Comparison of ENCODE assay signal across 2 cellular contexts in genomic region chr3:79767194-79767952, GRCh38.
TF ChIP-seq lines count a peak whose summit lies in the region.

No MANE protein-coding gene starts in this region.

TF ChIP-seq in A549, 52 proteins besides CTCF, POLR2A, EP300 and RAD21:
- TF ChIP-seq USF2 (IDR thresholded peaks at IDR 0.05) (no peak), HOXB13 (CRISPR knock-in tag; IDR thresholded peaks at IDR 0.05; ENCODE audit: low read depth) (no peak), ZFP36 (IDR thresholded peaks at IDR 0.05; ENCODE audit: borderline replicate concordance, partially characterized antibody) (no peak), MAX (IDR thresholded peaks at IDR 0.05) (no peak), CBX2 (IDR thresholded peaks at IDR 0.05; ENCODE audit: borderline replicate concordance, low read depth) (no peak), CHD2 (IDR thresholded peaks at IDR 0.05; ENCODE audit: low read length, partially characterized antibody) (no peak), JUNB (IDR thresholded peaks at IDR 0.05) (no peak), NR3C1 (IDR thresholded peaks at IDR 0.05) (no peak), MAFK (IDR thresholded peaks at IDR 0.05; ENCODE audit: partially characterized antibody) (no peak), NPAS2 (CRISPR knock-in tag; IDR thresholded peaks at IDR 0.05; ENCODE audit: borderline replicate concordance) (no peak), MAZ (IDR thresholded peaks at IDR 0.05; ENCODE audit: borderline replicate concordance, low read depth, low read length) (no peak)
- TF ChIP-seq, protein P1, sequence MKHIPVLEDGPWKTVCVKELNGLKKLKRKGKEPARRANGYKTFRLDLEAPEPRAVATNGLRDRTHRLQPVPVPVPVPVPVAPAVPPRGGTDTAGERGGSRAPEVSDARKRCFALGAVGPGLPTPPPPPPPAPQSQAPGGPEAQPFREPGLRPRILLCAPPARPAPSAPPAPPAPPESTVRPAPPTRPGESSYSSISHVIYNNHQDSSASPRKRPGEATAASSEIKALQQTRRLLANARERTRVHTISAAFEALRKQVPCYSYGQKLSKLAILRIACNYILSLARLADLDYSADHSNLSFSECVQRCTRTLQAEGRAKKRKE (CRISPR knock-in tag; IDR thresholded peaks at IDR 0.05; ENCODE audit: low read depth), result no peak
- TF ChIP-seq, protein P2, sequence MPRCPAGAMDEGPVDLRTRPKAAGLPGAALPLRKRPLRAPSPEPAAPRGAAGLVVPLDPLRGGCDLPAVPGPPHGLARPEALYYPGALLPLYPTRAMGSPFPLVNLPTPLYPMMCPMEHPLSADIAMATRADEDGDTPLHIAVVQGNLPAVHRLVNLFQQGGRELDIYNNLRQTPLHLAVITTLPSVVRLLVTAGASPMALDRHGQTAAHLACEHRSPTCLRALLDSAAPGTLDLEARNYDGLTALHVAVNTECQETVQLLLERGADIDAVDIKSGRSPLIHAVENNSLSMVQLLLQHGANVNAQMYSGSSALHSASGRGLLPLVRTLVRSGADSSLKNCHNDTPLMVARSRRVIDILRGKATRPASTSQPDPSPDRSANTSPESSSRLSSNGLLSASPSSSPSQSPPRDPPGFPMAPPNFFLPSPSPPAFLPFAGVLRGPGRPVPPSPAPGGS (IDR thresholded peaks at IDR 0.05), result no peak
TF ChIP-seq in A549: peak in this region for 0.

TF ChIP-seq in H1, 55 proteins besides CTCF, POLR2A, EP300 and RAD21 (continued from another document):
- TF ChIP-seq, protein P3, sequence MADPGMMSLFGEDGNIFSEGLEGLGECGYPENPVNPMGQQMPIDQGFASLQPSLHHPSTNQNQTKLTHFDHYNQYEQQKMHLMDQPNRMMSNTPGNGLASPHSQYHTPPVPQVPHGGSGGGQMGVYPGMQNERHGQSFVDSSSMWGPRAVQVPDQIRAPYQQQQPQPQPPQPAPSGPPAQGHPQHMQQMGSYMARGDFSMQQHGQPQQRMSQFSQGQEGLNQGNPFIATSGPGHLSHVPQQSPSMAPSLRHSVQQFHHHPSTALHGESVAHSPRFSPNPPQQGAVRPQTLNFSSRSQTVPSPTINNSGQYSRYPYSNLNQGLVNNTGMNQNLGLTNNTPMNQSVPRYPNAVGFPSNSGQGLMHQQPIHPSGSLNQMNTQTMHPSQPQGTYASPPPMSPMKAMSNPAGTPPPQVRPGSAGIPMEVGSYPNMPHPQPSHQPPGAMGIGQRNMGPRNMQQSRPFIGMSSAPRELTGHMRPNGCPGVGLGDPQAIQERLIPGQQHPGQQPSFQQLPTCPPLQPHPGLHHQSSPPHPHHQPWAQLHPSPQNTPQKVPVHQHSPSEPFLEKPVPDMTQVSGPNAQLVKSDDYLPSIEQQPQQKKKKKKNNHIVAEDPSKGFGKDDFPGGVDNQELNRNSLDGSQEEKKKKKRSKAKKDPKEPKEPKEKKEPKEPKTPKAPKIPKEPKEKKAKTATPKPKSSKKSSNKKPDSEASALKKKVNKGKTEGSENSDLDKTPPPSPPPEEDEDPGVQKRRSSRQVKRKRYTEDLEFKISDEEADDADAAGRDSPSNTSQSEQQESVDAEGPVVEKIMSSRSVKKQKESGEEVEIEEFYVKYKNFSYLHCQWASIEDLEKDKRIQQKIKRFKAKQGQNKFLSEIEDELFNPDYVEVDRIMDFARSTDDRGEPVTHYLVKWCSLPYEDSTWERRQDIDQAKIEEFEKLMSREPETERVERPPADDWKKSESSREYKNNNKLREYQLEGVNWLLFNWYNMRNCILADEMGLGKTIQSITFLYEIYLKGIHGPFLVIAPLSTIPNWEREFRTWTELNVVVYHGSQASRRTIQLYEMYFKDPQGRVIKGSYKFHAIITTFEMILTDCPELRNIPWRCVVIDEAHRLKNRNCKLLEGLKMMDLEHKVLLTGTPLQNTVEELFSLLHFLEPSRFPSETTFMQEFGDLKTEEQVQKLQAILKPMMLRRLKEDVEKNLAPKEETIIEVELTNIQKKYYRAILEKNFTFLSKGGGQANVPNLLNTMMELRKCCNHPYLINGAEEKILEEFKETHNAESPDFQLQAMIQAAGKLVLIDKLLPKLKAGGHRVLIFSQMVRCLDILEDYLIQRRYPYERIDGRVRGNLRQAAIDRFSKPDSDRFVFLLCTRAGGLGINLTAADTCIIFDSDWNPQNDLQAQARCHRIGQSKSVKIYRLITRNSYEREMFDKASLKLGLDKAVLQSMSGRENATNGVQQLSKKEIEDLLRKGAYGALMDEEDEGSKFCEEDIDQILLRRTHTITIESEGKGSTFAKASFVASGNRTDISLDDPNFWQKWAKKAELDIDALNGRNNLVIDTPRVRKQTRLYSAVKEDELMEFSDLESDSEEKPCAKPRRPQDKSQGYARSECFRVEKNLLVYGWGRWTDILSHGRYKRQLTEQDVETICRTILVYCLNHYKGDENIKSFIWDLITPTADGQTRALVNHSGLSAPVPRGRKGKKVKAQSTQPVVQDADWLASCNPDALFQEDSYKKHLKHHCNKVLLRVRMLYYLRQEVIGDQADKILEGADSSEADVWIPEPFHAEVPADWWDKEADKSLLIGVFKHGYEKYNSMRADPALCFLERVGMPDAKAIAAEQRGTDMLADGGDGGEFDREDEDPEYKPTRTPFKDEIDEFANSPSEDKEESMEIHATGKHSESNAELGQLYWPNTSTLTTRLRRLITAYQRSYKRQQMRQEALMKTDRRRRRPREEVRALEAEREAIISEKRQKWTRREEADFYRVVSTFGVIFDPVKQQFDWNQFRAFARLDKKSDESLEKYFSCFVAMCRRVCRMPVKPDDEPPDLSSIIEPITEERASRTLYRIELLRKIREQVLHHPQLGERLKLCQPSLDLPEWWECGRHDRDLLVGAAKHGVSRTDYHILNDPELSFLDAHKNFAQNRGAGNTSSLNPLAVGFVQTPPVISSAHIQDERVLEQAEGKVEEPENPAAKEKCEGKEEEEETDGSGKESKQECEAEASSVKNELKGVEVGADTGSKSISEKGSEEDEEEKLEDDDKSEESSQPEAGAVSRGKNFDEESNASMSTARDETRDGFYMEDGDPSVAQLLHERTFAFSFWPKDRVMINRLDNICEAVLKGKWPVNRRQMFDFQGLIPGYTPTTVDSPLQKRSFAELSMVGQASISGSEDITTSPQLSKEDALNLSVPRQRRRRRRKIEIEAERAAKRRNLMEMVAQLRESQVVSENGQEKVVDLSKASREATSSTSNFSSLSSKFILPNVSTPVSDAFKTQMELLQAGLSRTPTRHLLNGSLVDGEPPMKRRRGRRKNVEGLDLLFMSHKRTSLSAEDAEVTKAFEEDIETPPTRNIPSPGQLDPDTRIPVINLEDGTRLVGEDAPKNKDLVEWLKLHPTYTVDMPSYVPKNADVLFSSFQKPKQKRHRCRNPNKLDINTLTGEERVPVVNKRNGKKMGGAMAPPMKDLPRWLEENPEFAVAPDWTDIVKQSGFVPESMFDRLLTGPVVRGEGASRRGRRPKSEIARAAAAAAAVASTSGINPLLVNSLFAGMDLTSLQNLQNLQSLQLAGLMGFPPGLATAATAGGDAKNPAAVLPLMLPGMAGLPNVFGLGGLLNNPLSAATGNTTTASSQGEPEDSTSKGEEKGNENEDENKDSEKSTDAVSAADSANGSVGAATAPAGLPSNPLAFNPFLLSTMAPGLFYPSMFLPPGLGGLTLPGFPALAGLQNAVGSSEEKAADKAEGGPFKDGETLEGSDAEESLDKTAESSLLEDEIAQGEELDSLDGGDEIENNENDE (IDR thresholded peaks at IDR 0.05; ENCODE audit: insufficient replicate concordance, low read length), result no peak
- TF ChIP-seq CHD2 (IDR thresholded peaks at IDR 0.05; ENCODE audit: low read length) (no peak), EZH2 (IDR thresholded peaks at IDR 0.05; ENCODE audit: low read depth, low read length, severe bottlenecking) (peak; percentile 44), PHF8 (conservative IDR thresholded peaks at IDR 0.05; ENCODE audit: low read depth, low read length) (no peak), KDM4A (IDR thresholded peaks at IDR 0.05; ENCODE audit: low read depth, low read length, severe bottlenecking) (peak; percentile 14), CREB1 (IDR thresholded peaks at IDR 0.05) (no peak), BCL11A (IDR thresholded peaks at IDR 0.05; ENCODE audit: low read depth in 2 of 2, low read length in 2 of 2) (no peak), ASH2L (IDR thresholded peaks at IDR 0.05; ENCODE audit: low read length) (no peak), MAFK (IDR thresholded peaks at IDR 0.05; ENCODE audit: low read depth, low read length) (no peak), CHD1 (IDR thresholded peaks at IDR 0.05; ENCODE audit: low read depth, low read length) (no peak), ZNF274 (IDR thresholded peaks at IDR 0.05; ENCODE audit: borderline replicate concordance, extremely low read depth, low read length) (no peak), RXRA (IDR thresholded peaks at IDR 0.05; ENCODE audit: insufficient read depth, low read depth, low read length) (no peak), BRCA1 (IDR thresholded peaks at IDR 0.05; ENCODE audit: low read depth, low read length) (no peak), GTF2F1 (IDR thresholded peaks at IDR 0.05; ENCODE audit: borderline replicate concordance, low read depth, low read length) (no peak), SP2 (IDR thresholded peaks at IDR 0.05; ENCODE audit: low read length) (no peak), TAF1 (IDR thresholded peaks at IDR 0.05; ENCODE audit: low read depth, low read length) (no peak)
- TF ChIP-seq, protein P4, sequence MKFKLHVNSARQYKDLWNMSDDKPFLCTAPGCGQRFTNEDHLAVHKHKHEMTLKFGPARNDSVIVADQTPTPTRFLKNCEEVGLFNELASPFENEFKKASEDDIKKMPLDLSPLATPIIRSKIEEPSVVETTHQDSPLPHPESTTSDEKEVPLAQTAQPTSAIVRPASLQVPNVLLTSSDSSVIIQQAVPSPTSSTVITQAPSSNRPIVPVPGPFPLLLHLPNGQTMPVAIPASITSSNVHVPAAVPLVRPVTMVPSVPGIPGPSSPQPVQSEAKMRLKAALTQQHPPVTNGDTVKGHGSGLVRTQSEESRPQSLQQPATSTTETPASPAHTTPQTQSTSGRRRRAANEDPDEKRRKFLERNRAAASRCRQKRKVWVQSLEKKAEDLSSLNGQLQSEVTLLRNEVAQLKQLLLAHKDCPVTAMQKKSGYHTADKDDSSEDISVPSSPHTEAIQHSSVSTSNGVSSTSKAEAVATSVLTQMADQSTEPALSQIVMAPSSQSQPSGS (IDR thresholded peaks at IDR 0.05; ENCODE audit: low read length), result no peak
